ENCODE assay signal across 18 cellular contexts in the genomic region with DNA sequence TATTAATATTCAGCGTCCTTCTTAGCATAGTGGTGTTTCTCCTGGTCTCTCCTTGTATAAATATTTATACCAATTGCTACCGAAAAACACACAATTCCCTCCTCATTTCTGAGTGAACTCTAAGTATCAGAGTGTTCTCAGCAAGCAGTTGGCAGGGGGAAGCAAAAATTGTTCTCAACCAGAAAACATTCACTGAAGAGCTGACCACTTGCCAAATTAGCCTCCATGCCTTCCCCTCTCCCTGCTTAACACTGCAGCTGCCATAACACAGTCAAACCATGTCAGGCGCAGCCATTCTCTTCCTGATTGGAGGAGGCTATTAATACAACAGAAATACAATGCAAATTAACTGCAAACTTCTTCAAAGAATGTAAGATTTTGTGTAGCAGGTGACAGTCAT.
DNase-seq lines count a peak whose midpoint lies in the region; ATAC-seq, FAIRE-seq and TF ChIP-seq lines count a peak whose summit lies in the region.
"Had no signal": no experiment of that assay in that cellular context is flagged by ENCODE, and none has a peak within 500 bp of the region (broad histone marks: within the 10 kb centered on the region; RNA-seq: fewer than 3 reads in every experiment).

No MANE protein-coding gene starts in this region.

- H3K4me3 Mint-ChIP-seq in astrocyte (ENCODE audit: unreplicated experiment) = no peak overlapping the region
- H3K4me3 Mint-ChIP-seq: neural progenitor cell had no signal

- no peak for FAIRE-seq in astrocyte (lab: Jason Lieb, UNC)
- FAIRE-seq: GM12878, HepG2 had no signal

- H3K9me3 Mint-ChIP-seq in astrocyte (ENCODE audit: unreplicated experiment) = peaks cover 11% of the 10 kb centered on the region

- TF ChIP-seq EP300 in transverse colon (IDR thresholded peaks at IDR 0.05; ENCODE audit: low read depth) = no peak

- peaks cover 29% of the 10 kb centered on the region for H3K4me1 ChIP-seq in astrocyte (ENCODE audit: insufficient read depth, low read length)
- H3K4me1 ChIP-seq in transverse colon = peaks cover 0 to 33% (median 12%) of the 10 kb centered on the region in 4 donors
- H3K4me1 ChIP-seq: BLaER1, neural progenitor cell had no signal

- H3K4me3 ChIP-seq in astrocyte (ENCODE audit: insufficient read depth, low read depth, low read length) = no peak overlapping the region
- no peak overlapping the region for H3K4me3 ChIP-seq in transverse colon
- H3K4me3 ChIP-seq: BLaER1, GM12878, neural progenitor cell had no signal

- no peak overlapping the region for H3K4me2 ChIP-seq in astrocyte (ENCODE audit: low read length)
- H3K4me2 ChIP-seq: BLaER1, neural progenitor cell had no signal

- WGBS in transverse colon (ENCODE audit: low coverage in 1 of 2), 2 donors = 71 to 73% methylated on average over 2 to 3 of the region's 3 CpGs

- ATAC-seq in Right ventricle myocardium superior (ENCODE audit: poor library complexity) (peak; percentile 86), left lobe of liver (no peak)
- ATAC-seq: activated CD4-positive, CD25-positive, alpha-beta regulatory T cell treated with anti-CD3 and anti-CD28 coated beads, Interleukin-2, amount 50 U/mL, for 24 hours; GM12878; HepG2 had no signal

- in situ Hi-C loops in transverse colon (cut with MboI; ENCODE audit: low pct_ligation_motif_present in 1 of 4, low pct_unique_long_range_greater_than_20kb in 1 of 4, low sequenced_read_pairs in 3 of 4) = no loop called here

- intact Hi-C loops in Right ventricle myocardium superior (cut with DNase I) (no loop called here), transverse colon (cut with DNase I; ENCODE audit: low total_unique reads) (no loop called here)

- TF ChIP-seq POLR2A in transverse colon (IDR thresholded peaks at IDR 0.05) = no peak

- peaks cover 5% of the 10 kb centered on the region for H3K36me3 Mint-ChIP-seq in astrocyte (ENCODE audit: low read depth, unreplicated experiment)
- H3K36me3 Mint-ChIP-seq: neural progenitor cell had no signal

- DNase-seq in astrocyte (ENCODE audit: low read depth) (no peak), Right ventricle myocardium superior (no peak), pons (ENCODE audit: low spot score) (peak; percentile 25), transverse colon (no peak), NCI-H1048 (lab: John Stamatoyannopoulos, UW) (no peak), left lobe of liver (ENCODE audit: low spot score) (no peak), HUDEP-2 (lab: John Stamatoyannopoulos, UW; ENCODE audit: unreplicated experiment in 76 of 76) (no peak)
- DNase-seq: GDM1; MM.1S; NCI-H2029; NCI-H524 treated with DMSO at 0.1 percent for 48 hours; stimulated activated CD4-positive, alpha-beta T cell treated with anti-CD3 and anti-CD28 coated beads, Interleukin-2, amount 100 ng/mL, for 48 hours; T-helper 9 cell had no signal

- H3K27me3 ChIP-seq in astrocyte (ENCODE audit: insufficient read depth, low read length) (no peaks in the 10 kb centered on the region), transverse colon (no peaks in the 10 kb centered on the region)
- H3K27me3 ChIP-seq: BLaER1, neural progenitor cell had no signal

- H3K27ac ChIP-seq in astrocyte (ENCODE audit: low read depth, low read length) = peak overlapping the region; percentile 14
- H3K27ac ChIP-seq in transverse colon = peak overlapping the region; percentile 86 to 92 (median 90)
- H3K27ac ChIP-seq: BLaER1, neural progenitor cell had no signal

- H4K20me1 ChIP-seq in astrocyte (ENCODE audit: insufficient read depth, low read length) = no peaks in the 10 kb centered on the region
- H4K20me1 ChIP-seq: BLaER1 had no signal

- TF ChIP-seq CTCF in astrocyte (IDR thresholded peaks at IDR 0.05; ENCODE audit: insufficient read depth, low read depth, low read length) (no peak), transverse colon (IDR thresholded peaks at IDR 0.05) (no peak)

- no peaks in the 10 kb centered on the region for H3K79me2 ChIP-seq in astrocyte (ENCODE audit: insufficient read depth, low read length)

- no peaks in the 10 kb centered on the region for H3K9me3 ChIP-seq in astrocyte (ENCODE audit: insufficient read depth, low read depth, low read length)
- H3K9me3 ChIP-seq in transverse colon = no peaks in the 10 kb centered on the region

- peaks cover 20% of the 10 kb centered on the region for H3K4me1 Mint-ChIP-seq in astrocyte (ENCODE audit: low read depth, unreplicated experiment)

- no peak overlapping the region for H2AFZ ChIP-seq in astrocyte (ENCODE audit: low read depth, low read length)
- H2AFZ ChIP-seq: neural progenitor cell had no signal

- H3K27ac Mint-ChIP-seq in astrocyte (ENCODE audit: unreplicated experiment) = no peak overlapping the region
- H3K27ac Mint-ChIP-seq: neural progenitor cell had no signal

- H3K36me3 ChIP-seq in astrocyte (ENCODE audit: insufficient read depth, low read length) = no peaks in the 10 kb centered on the region
- no peaks in the 10 kb centered on the region for H3K36me3 ChIP-seq in transverse colon
- H3K36me3 ChIP-seq: BLaER1, neural progenitor cell had no signal

- no peaks in the 10 kb centered on the region for H3K27me3 Mint-ChIP-seq in astrocyte (ENCODE audit: low read depth, unreplicated experiment)

- no peak overlapping the region for H3K9ac ChIP-seq in astrocyte (ENCODE audit: low read length)
- H3K9ac ChIP-seq: BLaER1, neural progenitor cell had no signal
